17 cellular contexts compared by ENCODE assay signal in genomic region chr7:75968561-75969001, GRCh38. TPM values are rescaled to one million over a fixed set of nuclear protein-coding genes. Genes with fewer than 3 reads are reported as not detected.
DNase-seq lines count a peak whose midpoint lies in the region; TF ChIP-seq lines count a peak whose summit lies in the region.
"Had no signal": no experiment of that assay in that cellular context is flagged by ENCODE, and none has a peak within 500 bp of the region (broad histone marks: within the 10 kb centered on the region; RNA-seq: fewer than 3 reads in every experiment).

No MANE protein-coding gene starts in this region.

- H3K4me3 ChIP-seq in ovary, result no peak overlapping the region
- no peak overlapping the region for H3K4me3 ChIP-seq in transverse colon
- H3K4me3 ChIP-seq: cardiac muscle cell had no signal

- H3K27me3 ChIP-seq in ovary (no peaks in the 10 kb centered on the region), transverse colon (no peaks in the 10 kb centered on the region)
- H3K27me3 ChIP-seq: cardiac muscle cell had no signal

- no peak overlapping the region for H3K27ac Mint-ChIP-seq in activated naive CD4-positive, alpha-beta T cell treated with anti-CD3 and anti-CD28 coated beads, Interleukin-2, amount 10 ng/mL, durations not matched to agents 7 days and 5 days
- H3K27ac Mint-ChIP-seq: activated naive CD4-positive, alpha-beta T cell treated with anti-CD3 and anti-CD28 coated beads, Interleukin-2, amount 50 U/mL, for 24 hours; naive thymus-derived CD8-positive, alpha-beta T cell had no signal

- no peak for TF ChIP-seq CTCF in ovary (IDR thresholded peaks at IDR 0.05)
- TF ChIP-seq CTCF in transverse colon (IDR thresholded peaks at IDR 0.05), result no peak

- H3K9me3 Mint-ChIP-seq in activated naive CD4-positive, alpha-beta T cell treated with anti-CD3 and anti-CD28 coated beads, Interleukin-2, amount 10 ng/mL, durations not matched to agents 7 days and 5 days, result no peaks in the 10 kb centered on the region
- H3K9me3 Mint-ChIP-seq: activated naive CD4-positive, alpha-beta T cell treated with anti-CD3 and anti-CD28 coated beads, Interleukin-2, amount 50 U/mL, for 24 hours; naive thymus-derived CD8-positive, alpha-beta T cell had no signal

- H3K27ac ChIP-seq in caudate nucleus (ENCODE audit: low read depth, low read length), result peak overlapping the region; percentile 70
- H3K27ac ChIP-seq in ovary, result peak overlapping the region in 1 of 2 donors; percentile 40
- H3K27ac ChIP-seq in transverse colon, result peak overlapping the region; percentile 79 to 85 (median 82)
- H3K27ac ChIP-seq: cardiac muscle cell had no signal

- no peaks in the 10 kb centered on the region for H3K36me3 ChIP-seq in ovary
- H3K36me3 ChIP-seq in transverse colon, result peaks cover 0 to 6% (median 0%) of the 10 kb centered on the region in 4 donors
- H3K36me3 ChIP-seq: cardiac muscle cell had no signal

- DNase-seq in caudate nucleus (lab: John Stamatoyannopoulos, UW) (peak in 44 of 61 donors; percentile 11 to 85 (median 56)), hippocampal formation (lab: John Stamatoyannopoulos, UW) (peak; percentile 30 to 42), ovary (peak in 3 of 5 donors; percentile 27 to 56 (median 46)), transverse colon (no peak), NCI-H1092 (lab: John Stamatoyannopoulos, UW) (no peak), NCI-H1694 treated with DMSO at 0.1 percent for 48 hours (lab: John Stamatoyannopoulos, UW) (no peak)
- DNase-seq in activated naive CD4-positive, alpha-beta T cell treated with anti-CD3 and anti-CD28 coated beads, Interleukin-2, amount 10 ng/mL, durations not matched to agents 7 days and 5 days, result no peak
- DNase-seq in activated naive CD4-positive, alpha-beta T cell (lab: John Stamatoyannopoulos, UW), result no peak
- DNase-seq: activated CD4-positive, alpha-beta T cell treated with anti-CD3 and anti-CD28 coated beads for 1 hour; DMS79; kidney glomerular epithelial cell; NCI-H2107; T-helper 2 cell had no signal

- H3K27me3 Mint-ChIP-seq in activated naive CD4-positive, alpha-beta T cell treated with anti-CD3 and anti-CD28 coated beads, Interleukin-2, amount 10 ng/mL, durations not matched to agents 7 days and 5 days, result no peaks in the 10 kb centered on the region
- H3K27me3 Mint-ChIP-seq: activated naive CD4-positive, alpha-beta T cell treated with anti-CD3 and anti-CD28 coated beads, Interleukin-2, amount 50 U/mL, for 24 hours; naive thymus-derived CD8-positive, alpha-beta T cell had no signal

- H3K9me3 ChIP-seq in ovary (no peaks in the 10 kb centered on the region), transverse colon (no peaks in the 10 kb centered on the region)

- no peak overlapping the region for H3K4me3 Mint-ChIP-seq in activated naive CD4-positive, alpha-beta T cell treated with anti-CD3 and anti-CD28 coated beads, Interleukin-2, amount 10 ng/mL, durations not matched to agents 7 days and 5 days
- H3K4me3 Mint-ChIP-seq: activated naive CD4-positive, alpha-beta T cell treated with anti-CD3 and anti-CD28 coated beads, Interleukin-2, amount 50 U/mL, for 24 hours; CD14-positive monocyte; naive thymus-derived CD8-positive, alpha-beta T cell had no signal

- H3K36me3 Mint-ChIP-seq in activated naive CD4-positive, alpha-beta T cell treated with anti-CD3 and anti-CD28 coated beads, Interleukin-2, amount 10 ng/mL, durations not matched to agents 7 days and 5 days, result no peaks in the 10 kb centered on the region

- in situ Hi-C loops in transverse colon (cut with MboI; ENCODE audit: low pct_ligation_motif_present in 1 of 4, low pct_unique_long_range_greater_than_20kb in 1 of 4, low sequenced_read_pairs in 3 of 4), result no loop called here

- WGBS in ovary, 3 donors, result 64 to 75% (median 71%) methylated on average over 12 of the region's 12 CpGs
- WGBS in transverse colon (ENCODE audit: low coverage in 1 of 2), 2 donors, result 60 to 78% methylated on average over 1 to 12 of the region's 12 CpGs

- intact Hi-C loops in ovary (cut with DNase I) (no loop called here), transverse colon (cut with DNase I; ENCODE audit: low total_unique reads) (loop anchor here (10.0 kb wide), 1 partner anchor 54 kb away; the partner anchor contains the start of gene POR)

- H3K4me1 ChIP-seq in ovary (ENCODE audit: insufficient read depth), result peaks cover 43% of the 10 kb centered on the region
- H3K4me1 ChIP-seq in transverse colon, result peaks cover 15 to 55% (median 33%) of the 10 kb centered on the region in 4 donors

- CTCF ChIA-PET in activated naive CD4-positive, alpha-beta T cell treated with anti-CD3 and anti-CD28 coated beads, Interleukin-2, amount 10 ng/mL, durations not matched to agents 7 days and 5 days (lab: Charles Lee), result no interaction called here

- TF ChIP-seq POLR2A in ovary (IDR thresholded peaks at IDR 0.05) (no peak), transverse colon (IDR thresholded peaks at IDR 0.05) (no peak)

- no peaks in the 10 kb centered on the region for H3K4me1 Mint-ChIP-seq in activated naive CD4-positive, alpha-beta T cell treated with anti-CD3 and anti-CD28 coated beads, Interleukin-2, amount 10 ng/mL, durations not matched to agents 7 days and 5 days
- H3K4me1 Mint-ChIP-seq: activated naive CD4-positive, alpha-beta T cell treated with anti-CD3 and anti-CD28 coated beads, Interleukin-2, amount 50 U/mL, for 24 hours had no signal

- TF ChIP-seq EP300 in ovary (IDR thresholded peaks at IDR 0.05), result no peak
- no peak for TF ChIP-seq EP300 in transverse colon (IDR thresholded peaks at IDR 0.05; ENCODE audit: low read depth)

RNA-seq across cellular contexts. Expression of gene TMEM120A, which starts 25.8 kb away (rescaled TPM):
- 100 to 1,000 TPM in 3 of 7 donors, 10 to 100 TPM in 4; 44.4 to 140 (median 89.5) TPM for total RNA-seq in ovary
- polyA plus RNA-seq in ovary, result 100 to 1,000 TPM; 114 to 170 TPM
- total RNA-seq in transverse colon, result 100 to 1,000 TPM in 1 of 4 donors, 10 to 100 TPM in 3; 57.6 to 119 (median 92.0) TPM

RNA-seq across cellular contexts. Expression of gene POR, which starts 53.6 kb away (rescaled TPM):
- total RNA-seq in ovary (100 to 1,000 TPM in 6 of 7 donors, 10 to 100 TPM in 1; 91.2 to 191 (median 148) TPM), transverse colon (100 to 1,000 TPM in 3 of 4 donors, 10 to 100 TPM in 1; 95.9 to 200 (median 149) TPM)
- 100 to 1,000 TPM in 1 of 2 donors, 10 to 100 TPM in 1; 71.8 to 144 TPM for polyA plus RNA-seq in ovary

Comparison
In these comparisons a context has a peak if more than half of its experiments do, and no peak if none do; other contexts are left out.
1. DNase-seq: peak in caudate nucleus (44 of 61), hippocampal formation (2 of 2) and ovary (3 of 5); none in transverse colon (single experiment), activated naive CD4-positive, alpha-beta T cell treated with anti-CD3 and anti-CD28 coated beads, Interleukin-2, amount 10 ng/mL, durations not matched to agents 7 days and 5 days (single experiment), activated naive CD4-positive, alpha-beta T cell (0 of 4), NCI-H1092 (single experiment) and NCI-H1694 treated with DMSO at 0.1 percent for 48 hours (single experiment).